ENCODE assay signal across 11 cellular contexts in genomic region chr21:27423073-27423472, GRCh38.
A peak's percentile ranks its signal among the peaks of the same experiment; 100 is the strongest.
DNase-seq lines count a peak whose midpoint lies in the region; ATAC-seq and TF ChIP-seq lines count a peak whose summit lies in the region.
"Had no signal": no experiment of that assay in that cellular context is flagged by ENCODE, and none has a peak within 500 bp of the region (broad histone marks: within the 10 kb centered on the region; RNA-seq: fewer than 3 reads in every experiment).

No MANE protein-coding gene starts in this region.

- 67 to 69% methylated on average over 1 to 3 of the region's 4 CpGs for WGBS in mesodermal cell (ENCODE audit: insufficient coverage in 2 of 2), 2 experiments

- TF ChIP-seq POLR2A in vagina (IDR thresholded peaks at IDR 0.05) = no peak

- H3K9me3 ChIP-seq in mesodermal cell (ENCODE audit: control insufficient read depth, low read length) = no peaks in the 10 kb centered on the region
- no peaks in the 10 kb centered on the region for H3K9me3 ChIP-seq in vagina
- H3K9me3 ChIP-seq in WERI-Rb-1 (ENCODE audit: severe bottlenecking) = no peaks in the 10 kb centered on the region

- H3K4me3 ChIP-seq in epithelial cell of esophagus (ENCODE audit: low read length) = no peak overlapping the region
- no peak overlapping the region for H3K4me3 ChIP-seq in mesodermal cell (ENCODE audit: extremely low read depth, insufficient read depth, low read length, poor library complexity, severe bottlenecking)
- no peak overlapping the region for H3K4me3 ChIP-seq in vagina
- H3K4me3 ChIP-seq in WERI-Rb-1 (ENCODE audit: low read depth, low read length) = no peak overlapping the region

- intact Hi-C loops in Right ventricle myocardium inferior (cut with DNase I) (no loop called here), cardiac septum (cut with DNase I) (loop anchor here (10.0 kb wide), 1 partner anchor 458 kb away; the partner anchor contains the start of gene ADAMTS5), vagina (cut with DNase I) (no loop called here)

- DNase-seq in Right ventricle myocardium inferior (ENCODE audit: missing footprints) = peak; percentile 81
- no peak for DNase-seq in cardiac septum (ENCODE audit: low spot score)
- DNase-seq in epithelial cell of esophagus (ENCODE audit: low read depth) = peak; percentile 49
- DNase-seq in vagina (ENCODE audit: extremely low spot score in 2 of 2) = no peak
- DNase-seq in NCI-H187 (lab: John Stamatoyannopoulos, UW) = no peak
- no peak for DNase-seq in WERI-Rb-1
- DNase-seq in HuH-7.5 (ENCODE audit: low spot score) = no peak
- DNase-seq: 8988T; activated CD4-positive, CD25-positive, alpha-beta regulatory T cell treated with anti-CD3 and anti-CD28 coated beads, Interleukin-2, amount 50 U/mL, for 72 hours; NCI-H748 treated with DMSO at 0.1 percent for 48 hours had no signal

- peak; percentile 91 for ATAC-seq in Right ventricle myocardium inferior

- H3K27ac ChIP-seq in mesodermal cell (ENCODE audit: low read depth, low read length, severe bottlenecking) (peak overlapping the region; percentile 95), vagina (peak overlapping the region; percentile 51), WERI-Rb-1 (no peak overlapping the region)

- H3K4me1 ChIP-seq in mesodermal cell (ENCODE audit: control insufficient read depth, insufficient read depth, low read length, poor library complexity, severe bottlenecking) = peaks cover 21% of the 10 kb centered on the region
- peaks cover 23% of the 10 kb centered on the region for H3K4me1 ChIP-seq in vagina

- TF ChIP-seq CTCF in epithelial cell of esophagus (IDR thresholded peaks at IDR 0.05; ENCODE audit: insufficient read depth, low read depth, low read length, missing control alignments) (no peak), vagina (IDR thresholded peaks at IDR 0.05) (no peak), WERI-Rb-1 (IDR thresholded peaks at IDR 0.05; ENCODE audit: low read depth, low read length) (no peak)

- H3K36me3 ChIP-seq in mesodermal cell (ENCODE audit: control insufficient read depth, insufficient read depth, low read length) (no peaks in the 10 kb centered on the region), vagina (no peaks in the 10 kb centered on the region), WERI-Rb-1 (no peaks in the 10 kb centered on the region)

- no peaks in the 10 kb centered on the region for H3K27me3 ChIP-seq in vagina
- H3K27me3 ChIP-seq in WERI-Rb-1 (ENCODE audit: insufficient read depth, low read depth, severe bottlenecking) = peaks cover 73% of the 10 kb centered on the region

Comparison
In these comparisons a context has a peak if more than half of its experiments do, and no peak if none do; other contexts are left out.
1. DNase-seq: peak in Right ventricle myocardium inferior (single experiment) and epithelial cell of esophagus (single experiment); none in cardiac septum (single experiment), vagina (0 of 2), NCI-H187 (0 of 2), WERI-Rb-1 (single experiment) and HuH-7.5 (single experiment).